In the genomic region with DNA sequence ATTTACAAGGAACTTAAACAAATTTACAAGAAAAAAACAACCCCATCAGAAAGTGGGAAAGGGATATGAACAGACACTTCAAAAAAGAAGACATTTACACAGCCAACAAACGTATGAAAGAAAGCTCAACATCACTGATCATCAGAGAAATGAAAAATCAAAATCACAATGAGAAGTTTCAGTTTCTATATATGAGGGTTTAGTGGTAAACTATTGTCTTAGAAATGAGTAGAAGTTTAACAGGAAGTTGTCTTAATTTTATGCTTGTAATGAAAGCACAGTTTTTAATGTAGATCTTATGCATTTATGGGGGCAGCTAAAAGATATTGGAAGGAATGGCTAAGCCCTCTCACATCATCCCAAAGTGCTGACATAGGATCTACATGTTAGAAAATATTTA, we compare ENCODE assay signal across 23 cellular contexts.
DNase-seq lines count a peak whose midpoint lies in the region; ATAC-seq and TF ChIP-seq lines count a peak whose summit lies in the region.
"Had no signal": no experiment of that assay in that cellular context is flagged by ENCODE, and none has a peak within 500 bp of the region (broad histone marks: within the 10 kb centered on the region; RNA-seq: fewer than 3 reads in every experiment).

No MANE protein-coding gene starts in this region.

- H3K9me3 Mint-ChIP-seq in Calu3 (ENCODE audit: low read depth, unreplicated experiment) = no peaks in the 10 kb centered on the region
- H3K9me3 Mint-ChIP-seq in activated naive CD8-positive, alpha-beta T cell treated with anti-CD3 and anti-CD28 coated beads, Interleukin-2, amount 50 U/mL, for 24 hours = no peaks in the 10 kb centered on the region
- H3K9me3 Mint-ChIP-seq: activated naive CD8-positive, alpha-beta T cell treated with anti-CD3 and anti-CD28 coated beads, Interleukin-2, amount 10 ng/mL, durations not matched to agents 7 days and 5 days had no signal

- H3K27me3 Mint-ChIP-seq in Calu3 (ENCODE audit: unreplicated experiment) = no peaks in the 10 kb centered on the region
- H3K27me3 Mint-ChIP-seq in activated naive CD8-positive, alpha-beta T cell treated with anti-CD3 and anti-CD28 coated beads, Interleukin-2, amount 50 U/mL, for 24 hours = no peaks in the 10 kb centered on the region
- H3K27me3 Mint-ChIP-seq: activated naive CD8-positive, alpha-beta T cell treated with anti-CD3 and anti-CD28 coated beads, Interleukin-2, amount 10 ng/mL, durations not matched to agents 7 days and 5 days; naive B cell; stimulated activated naive CD8-positive, alpha-beta T cell treated with anti-CD3 and anti-CD28 coated beads, Interleukin-15, Interleukin-2, amounts not matched to agents 100 ng/mL and 50 ng/mL, for 24 hours had no signal

- DNase-seq in Calu3 (no peak), dorsolateral prefrontal cortex (no peak)
- no peak for DNase-seq in activated naive CD8-positive, alpha-beta T cell treated with anti-CD3 and anti-CD28 coated beads, Interleukin-2, amount 50 U/mL, for 24 hours
- DNase-seq: activated naive CD8-positive, alpha-beta T cell treated with anti-CD3 and anti-CD28 coated beads, Interleukin-2, amount 10 ng/mL, durations not matched to agents 7 days and 5 days; foreskin fibroblast; HFFc6; hypothalamus; naive B cell; NCI-H1105 treated with DMSO at 0.1 percent for 48 hours; NCI-H2107; NCI-H748 treated with DMSO at 0.1 percent for 48 hours; ovary; PC-9; T-helper 9 cell; transverse colon had no signal

- ATAC-seq in GM18511 (IDR thresholded peaks at IDR 0.05; ENCODE audit: unreplicated experiment) (peak; percentile 79), GM19455 (IDR thresholded peaks at IDR 0.05; ENCODE audit: unreplicated experiment) (peak; percentile 55), HG02885 (IDR thresholded peaks at IDR 0.05; ENCODE audit: poor library complexity, unreplicated experiment) (peak; percentile 68), HG03565 (IDR thresholded peaks at IDR 0.05; ENCODE audit: unreplicated experiment) (peak; percentile 71), HG03025 (IDR thresholded peaks at IDR 0.05; ENCODE audit: low FRiP score, unreplicated experiment) (no peak)
- ATAC-seq in activated naive CD8-positive, alpha-beta T cell treated with anti-CD3 and anti-CD28 coated beads, Interleukin-2, amount 50 U/mL, for 24 hours = no peak
- ATAC-seq: sciatic nerve had no signal

- no peak overlapping the region for H3K4me3 Mint-ChIP-seq in Calu3 (ENCODE audit: low read depth, unreplicated experiment)
- H3K4me3 Mint-ChIP-seq in activated naive CD8-positive, alpha-beta T cell treated with anti-CD3 and anti-CD28 coated beads, Interleukin-2, amount 50 U/mL, for 24 hours = no peak overlapping the region
- H3K4me3 Mint-ChIP-seq: activated naive CD8-positive, alpha-beta T cell treated with anti-CD3 and anti-CD28 coated beads, Interleukin-2, amount 10 ng/mL, durations not matched to agents 7 days and 5 days; HFFc6; naive B cell; stimulated activated naive CD8-positive, alpha-beta T cell treated with anti-CD3 and anti-CD28 coated beads, Interleukin-15, Interleukin-2, amounts not matched to agents 100 ng/mL and 50 ng/mL, for 24 hours had no signal

- intact Hi-C loops in Calu3 (cut with micrococcal nuclease; ENCODE audit: unreplicated experiment) = no loop called here
- intact Hi-C loops in dorsolateral prefrontal cortex (cut with DNase I) = no loop called here

- CTCF ChIA-PET in Calu3 (lab: Charles Lee) = no interaction called here

- no peaks in the 10 kb centered on the region for H3K4me1 Mint-ChIP-seq in Calu3 (ENCODE audit: low read depth, unreplicated experiment)
- H3K4me1 Mint-ChIP-seq in activated naive CD8-positive, alpha-beta T cell treated with anti-CD3 and anti-CD28 coated beads, Interleukin-2, amount 50 U/mL, for 24 hours = no peaks in the 10 kb centered on the region
- H3K4me1 Mint-ChIP-seq: activated naive CD8-positive, alpha-beta T cell treated with anti-CD3 and anti-CD28 coated beads, Interleukin-2, amount 10 ng/mL, durations not matched to agents 7 days and 5 days; naive B cell had no signal

- no peak overlapping the region for H3K27ac Mint-ChIP-seq in Calu3 (ENCODE audit: unreplicated experiment)
- H3K27ac Mint-ChIP-seq in activated naive CD8-positive, alpha-beta T cell treated with anti-CD3 and anti-CD28 coated beads, Interleukin-2, amount 50 U/mL, for 24 hours = no peak overlapping the region
- H3K27ac Mint-ChIP-seq: activated naive CD8-positive, alpha-beta T cell treated with anti-CD3 and anti-CD28 coated beads, Interleukin-2, amount 10 ng/mL, durations not matched to agents 7 days and 5 days; HFFc6; naive B cell; stimulated activated naive CD8-positive, alpha-beta T cell treated with anti-CD3 and anti-CD28 coated beads, Interleukin-15, Interleukin-2, amounts not matched to agents 100 ng/mL and 50 ng/mL, for 24 hours had no signal

- H3K27me3 ChIP-seq in dorsolateral prefrontal cortex = no peaks in the 10 kb centered on the region
- H3K27me3 ChIP-seq: ovary, SJSA1, transverse colon had no signal

- no peak overlapping the region for H3K4me3 ChIP-seq in dorsolateral prefrontal cortex
- H3K4me3 ChIP-seq: ovary, PC-9, SJSA1, transverse colon had no signal

- H3K36me3 Mint-ChIP-seq in Calu3 (ENCODE audit: insufficient read depth, unreplicated experiment) = no peaks in the 10 kb centered on the region
- no peaks in the 10 kb centered on the region for H3K36me3 Mint-ChIP-seq in activated naive CD8-positive, alpha-beta T cell treated with anti-CD3 and anti-CD28 coated beads, Interleukin-2, amount 50 U/mL, for 24 hours (ENCODE audit: low read depth)
- H3K36me3 Mint-ChIP-seq: activated naive CD8-positive, alpha-beta T cell treated with anti-CD3 and anti-CD28 coated beads, Interleukin-2, amount 10 ng/mL, durations not matched to agents 7 days and 5 days; naive B cell had no signal

- no TSS peak for BruUV-seq in Calu3 (replicated peaks; lab: Mats Ljungman, UMichigan)

- no peak overlapping the region for H3K27ac ChIP-seq in dorsolateral prefrontal cortex
- H3K27ac ChIP-seq: ovary, PC-9, SJSA1, transverse colon had no signal

- no peak for TF ChIP-seq CTCF in Calu3 (IDR thresholded peaks at IDR 0.05; ENCODE audit: unreplicated experiment)
- no peak for TF ChIP-seq CTCF in dorsolateral prefrontal cortex (IDR thresholded peaks at IDR 0.05 in 54 of 56, conservative IDR thresholded peaks at IDR 0.05 in 2 of 56; ENCODE audit: low read depth in 1 of 56, partially characterized antibody in 56 of 56)

Comparison
In these comparisons a context has a peak if more than half of its experiments do, and no peak if none do; other contexts are left out.
1. ATAC-seq: peak in GM18511 (single experiment), GM19455 (single experiment), HG02885 (single experiment) and HG03565 (single experiment); none in HG03025 (single experiment) and activated naive CD8-positive, alpha-beta T cell treated with anti-CD3 and anti-CD28 coated beads, Interleukin-2, amount 50 U/mL, for 24 hours (single experiment).